In the genomic region with DNA sequence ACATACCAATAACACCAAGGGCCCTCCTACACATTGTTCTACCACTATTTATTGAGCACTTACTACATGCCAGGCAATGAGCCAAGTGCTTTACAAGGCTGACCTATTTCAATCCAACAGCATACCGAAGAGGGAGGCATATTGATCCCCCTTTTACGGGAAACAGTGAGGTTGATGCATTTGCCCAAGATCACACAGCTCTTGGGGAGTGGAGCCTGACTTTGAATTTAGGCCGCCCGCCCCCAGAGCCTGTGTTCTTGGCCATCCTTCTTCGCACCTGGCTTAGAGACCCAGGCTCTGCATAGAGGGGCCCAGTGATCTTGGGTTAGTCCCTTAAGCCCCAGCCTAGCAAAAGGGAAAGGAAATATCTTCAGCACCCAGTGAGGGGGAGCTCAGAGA, we compare ENCODE assay signal across 8 cellular contexts.
DNase-seq lines count a peak whose midpoint lies in the region; ATAC-seq and TF ChIP-seq lines count a peak whose summit lies in the region.

No MANE protein-coding gene starts in this region.

- peak overlapping the region; percentile 88 to 94 (median 90) for H3K27ac ChIP-seq in upper lobe of left lung

- no peaks in the 10 kb centered on the region for H3K36me3 ChIP-seq in upper lobe of left lung

- TF ChIP-seq CTCF in cardiac fibroblast (IDR thresholded peaks at IDR 0.05; ENCODE audit: low read depth, low read length) (no peak), mesothelial cell of epicardium (IDR thresholded peaks at IDR 0.05; ENCODE audit: unreplicated experiment) (no peak), upper lobe of left lung (IDR thresholded peaks at IDR 0.05) (no peak)

- no peak for TF ChIP-seq POLR2A in upper lobe of left lung (IDR thresholded peaks at IDR 0.05)

- H3K9me3 Mint-ChIP-seq in activated naive CD4-positive, alpha-beta T cell treated with anti-CD3 and anti-CD28 coated beads for 36 hours: peaks cover 4% of the 10 kb centered on the region
- H3K9me3 Mint-ChIP-seq in activated naive CD4-positive, alpha-beta T cell treated with anti-CD3 and anti-CD28 coated beads, Interleukin-2, amount 10 ng/mL, durations not matched to agents 7 days and 5 days: peaks cover 3% of the 10 kb centered on the region
- peaks cover 3% of the 10 kb centered on the region for H3K9me3 Mint-ChIP-seq in mesothelial cell of epicardium

- peaks cover 49 to 59% (median 54%) of the 10 kb centered on the region in 4 donors for H3K4me1 ChIP-seq in upper lobe of left lung

- no peaks in the 10 kb centered on the region for H3K36me3 Mint-ChIP-seq in activated naive CD4-positive, alpha-beta T cell treated with anti-CD3 and anti-CD28 coated beads for 36 hours (ENCODE audit: low read depth)
- no peaks in the 10 kb centered on the region for H3K36me3 Mint-ChIP-seq in activated naive CD4-positive, alpha-beta T cell treated with anti-CD3 and anti-CD28 coated beads, Interleukin-2, amount 10 ng/mL, durations not matched to agents 7 days and 5 days
- H3K36me3 Mint-ChIP-seq in mesothelial cell of epicardium: no peaks in the 10 kb centered on the region

- peak overlapping the region; percentile 64 for H3K4me3 Mint-ChIP-seq in activated naive CD4-positive, alpha-beta T cell treated with anti-CD3 and anti-CD28 coated beads for 36 hours
- H3K4me3 Mint-ChIP-seq in activated naive CD4-positive, alpha-beta T cell treated with anti-CD3 and anti-CD28 coated beads, Interleukin-2, amount 10 ng/mL, durations not matched to agents 7 days and 5 days: no peak overlapping the region
- peak overlapping the region; percentile 64 for H3K4me3 Mint-ChIP-seq in mesothelial cell of epicardium

- peaks cover 0 to under 1% (median 0%) of the 10 kb centered on the region in 4 donors for H3K9me3 ChIP-seq in upper lobe of left lung

- no peak for DNase-seq in activated naive CD4-positive, alpha-beta T cell treated with anti-CD3 and anti-CD28 coated beads for 36 hours
- DNase-seq in activated naive CD4-positive, alpha-beta T cell treated with anti-CD3 and anti-CD28 coated beads, Interleukin-2, amount 10 ng/mL, durations not matched to agents 7 days and 5 days: no peak
- peak; percentile 81 to 91 for DNase-seq in cardiac fibroblast (ENCODE audit: low read depth in 2 of 2)
- DNase-seq in mesothelial cell of epicardium (ENCODE audit: low spot score in 2 of 2, unreplicated experiment in 2 of 2): no peak
- no peak for DNase-seq in upper lobe of left lung
- no peak for DNase-seq in hypothalamus (lab: John Stamatoyannopoulos, UW)
- no peak for DNase-seq in LoVo (ENCODE audit: low spot score)
- DNase-seq in HuH-7 (ENCODE audit: low spot score): no peak

- no peak for ATAC-seq in upper lobe of left lung (ENCODE audit: low FRiP score in 2 of 2)

- 68 to 77% methylated on average over 5 of the region's 5 CpGs for WGBS in upper lobe of left lung, 2 donors

- H3K27me3 ChIP-seq in upper lobe of left lung: no peaks in the 10 kb centered on the region

- intact Hi-C loops in activated naive CD4-positive, alpha-beta T cell treated with anti-CD3 and anti-CD28 coated beads for 36 hours (cut with micrococcal nuclease): loop anchor here (2.0 to 5.0 kb wide), 2 partner anchors 99 to 159 kb away; a partner anchor contains a TSS

- H3K27me3 Mint-ChIP-seq in activated naive CD4-positive, alpha-beta T cell treated with anti-CD3 and anti-CD28 coated beads for 36 hours (ENCODE audit: low read depth): no peaks in the 10 kb centered on the region
- H3K27me3 Mint-ChIP-seq in activated naive CD4-positive, alpha-beta T cell treated with anti-CD3 and anti-CD28 coated beads, Interleukin-2, amount 10 ng/mL, durations not matched to agents 7 days and 5 days: peaks cover 32% of the 10 kb centered on the region
- no peaks in the 10 kb centered on the region for H3K27me3 Mint-ChIP-seq in mesothelial cell of epicardium (ENCODE audit: low read depth)

- no peak overlapping the region for H3K27ac Mint-ChIP-seq in activated naive CD4-positive, alpha-beta T cell treated with anti-CD3 and anti-CD28 coated beads for 36 hours
- no peak overlapping the region for H3K27ac Mint-ChIP-seq in activated naive CD4-positive, alpha-beta T cell treated with anti-CD3 and anti-CD28 coated beads, Interleukin-2, amount 10 ng/mL, durations not matched to agents 7 days and 5 days
- peak overlapping the region; percentile 97 for H3K27ac Mint-ChIP-seq in mesothelial cell of epicardium

- H3K4me1 Mint-ChIP-seq in activated naive CD4-positive, alpha-beta T cell treated with anti-CD3 and anti-CD28 coated beads for 36 hours (ENCODE audit: low read depth): peaks cover 27% of the 10 kb centered on the region
- H3K4me1 Mint-ChIP-seq in activated naive CD4-positive, alpha-beta T cell treated with anti-CD3 and anti-CD28 coated beads, Interleukin-2, amount 10 ng/mL, durations not matched to agents 7 days and 5 days: peaks cover 18% of the 10 kb centered on the region
- peaks cover 47% of the 10 kb centered on the region for H3K4me1 Mint-ChIP-seq in mesothelial cell of epicardium

- TF ChIP-seq EP300 in upper lobe of left lung (IDR thresholded peaks at IDR 0.05): no peak

- H3K4me3 ChIP-seq in cardiac fibroblast (replicated peaks in 1 of 2; ENCODE audit: low read depth in 2 of 2, low read length in 2 of 2): no peak overlapping the region
- H3K4me3 ChIP-seq in upper lobe of left lung: peak overlapping the region in 3 of 4 donors; percentile 27 to 49 (median 44)

- CTCF ChIA-PET in activated naive CD4-positive, alpha-beta T cell treated with anti-CD3 and anti-CD28 coated beads for 36 hours (lab: Charles Lee): interaction anchor here (0.7 kb wide), 1 partner anchor 205 kb away, joined by 3 read pairs; no protein-coding TSS in a partner anchor
- CTCF ChIA-PET in activated naive CD4-positive, alpha-beta T cell treated with anti-CD3 and anti-CD28 coated beads, Interleukin-2, amount 10 ng/mL, durations not matched to agents 7 days and 5 days (lab: Charles Lee): interaction anchor here (1.3 kb wide), 1 partner anchor 15 kb away, joined by 4 read pairs; no protein-coding TSS in a partner anchor

Comparison
In these comparisons a context has a peak if more than half of its experiments do, and no peak if none do; other contexts are left out.
1. DNase-seq: peak in cardiac fibroblast (2 of 2); none in activated naive CD4-positive, alpha-beta T cell treated with anti-CD3 and anti-CD28 coated beads for 36 hours (single experiment), activated naive CD4-positive, alpha-beta T cell treated with anti-CD3 and anti-CD28 coated beads, Interleukin-2, amount 10 ng/mL, durations not matched to agents 7 days and 5 days (single experiment), mesothelial cell of epicardium (0 of 2), upper lobe of left lung (0 of 2), hypothalamus (0 of 51), LoVo (single experiment) and HuH-7 (single experiment).
2. H3K4me3 ChIP-seq: peak in upper lobe of left lung (3 of 4); none in cardiac fibroblast (0 of 2).